ENCODE assay signal across 15 cellular contexts in the genomic region with DNA sequence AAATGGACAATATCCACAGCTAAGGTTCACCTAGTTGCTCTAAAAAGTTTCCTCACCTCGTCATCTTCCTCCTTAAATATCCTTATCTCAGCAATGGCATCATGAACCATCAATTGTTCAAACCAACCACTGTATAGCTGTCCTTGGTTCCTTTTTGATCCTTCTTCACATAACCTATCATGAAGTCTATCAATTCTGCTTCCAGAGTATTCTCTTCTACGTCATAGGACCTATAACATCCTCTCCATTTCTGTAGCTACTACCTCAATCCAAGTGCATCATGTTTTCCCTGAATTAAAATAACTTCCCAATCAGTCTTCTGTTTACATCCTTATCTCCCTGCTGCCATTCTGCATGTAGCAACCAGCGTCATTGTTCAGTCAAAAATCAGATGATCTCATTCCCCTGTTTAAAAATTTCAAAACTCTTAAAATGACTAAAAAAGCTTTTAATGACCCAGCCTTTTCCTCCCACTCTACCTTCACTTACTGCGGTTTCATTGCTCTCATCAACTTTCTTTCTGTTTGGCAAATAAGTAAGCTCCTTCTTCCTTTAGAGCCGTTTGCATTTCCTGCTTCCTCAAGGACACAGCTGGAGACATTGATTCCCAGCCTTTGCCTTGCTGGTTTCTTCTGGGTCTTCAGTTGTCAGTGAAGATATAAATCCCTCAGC.
DNase-seq lines count a peak whose midpoint lies in the region; ATAC-seq, FAIRE-seq and TF ChIP-seq lines count a peak whose summit lies in the region.
"Had no signal": no experiment of that assay in that cellular context is flagged by ENCODE, and none has a peak within 500 bp of the region (broad histone marks: within the 10 kb centered on the region; RNA-seq: fewer than 3 reads in every experiment).

No MANE protein-coding gene starts in this region.

- no peaks in the 10 kb centered on the region for H3K36me3 Mint-ChIP-seq in natural killer cell treated with Interleukin-12 subunit alpha and Interleukin-12 subunit beta and Interleukin-15 and Interleukin-18, amount 100 ng/mL, for 72 hours
- H3K36me3 Mint-ChIP-seq: stimulated activated naive B cell treated with anti-CD40 and anti-IgM and Interleukin-4, amounts not matched to agents 10 μg/mL and 1 μg/mL and 100 μg/mL, for 72 hours had no signal

- no peaks in the 10 kb centered on the region for H3F3A ChIP-seq in MM.1S (ENCODE audit: insufficient read depth, low read length)

- H3K36me3 ChIP-seq in MM.1S (replicated peaks; ENCODE audit: insufficient read depth, low read length) (no peaks in the 10 kb centered on the region), iPS DF 6.9 (ENCODE audit: control insufficient read depth, insufficient read depth, low read length) (no peaks in the 10 kb centered on the region), pancreas (no peaks in the 10 kb centered on the region)

- H3K4me3 ChIP-seq in MM.1S (ENCODE audit: low read length), result no peak overlapping the region
- no peak overlapping the region for H3K4me3 ChIP-seq in iPS DF 6.9 (ENCODE audit: low read length)
- H3K4me3 ChIP-seq in pancreas, result no peak overlapping the region
- H3K4me3 ChIP-seq: coronary artery had no signal

- FAIRE-seq in pancreas (lab: Jason Lieb, UNC), result no peak

- H3K9me2 ChIP-seq in MM.1S (replicated peaks; ENCODE audit: insufficient read depth, low read length), result no peaks in the 10 kb centered on the region

- H3K27ac ChIP-seq in MM.1S (ENCODE audit: low read length), result peak overlapping the region; percentile 33; the same call in 1 of the 2 replicates
- no peak overlapping the region for H3K27ac ChIP-seq in iPS DF 6.9 (ENCODE audit: low read length)
- H3K27ac ChIP-seq in pancreas, result no peak overlapping the region
- H3K27ac ChIP-seq: coronary artery had no signal

- TF ChIP-seq CTCF in MM.1S (IDR thresholded peaks at IDR 0.05; ENCODE audit: low read length), result no peak
- no peak for TF ChIP-seq CTCF in pancreas (IDR thresholded peaks at IDR 0.05)

- H3K9me3 ChIP-seq in MM.1S (replicated peaks; ENCODE audit: insufficient read depth, low read length) (no peaks in the 10 kb centered on the region), iPS DF 6.9 (ENCODE audit: control insufficient read depth, insufficient read depth, low read length) (no peaks in the 10 kb centered on the region), pancreas (no peaks in the 10 kb centered on the region)

- H3K9me3 Mint-ChIP-seq in natural killer cell treated with Interleukin-12 subunit alpha and Interleukin-12 subunit beta and Interleukin-15 and Interleukin-18, amount 100 ng/mL, for 72 hours, result no peaks in the 10 kb centered on the region
- H3K9me3 Mint-ChIP-seq: stimulated activated naive B cell treated with anti-CD40 and anti-IgM and Interleukin-4, amounts not matched to agents 10 μg/mL and 1 μg/mL and 100 μg/mL, for 72 hours had no signal

- H3K4me2 ChIP-seq in MM.1S (ENCODE audit: low read depth, low read length), result peak overlapping the region; percentile 27; the same call in 1 of the 2 replicates

- H3K4me3 Mint-ChIP-seq in natural killer cell treated with Interleukin-12 subunit alpha and Interleukin-12 subunit beta and Interleukin-15 and Interleukin-18, amount 100 ng/mL, for 72 hours, result no peak overlapping the region
- H3K4me3 Mint-ChIP-seq: stimulated activated naive B cell treated with anti-CD40 and anti-IgM and Interleukin-4, amounts not matched to agents 10 μg/mL and 1 μg/mL and 100 μg/mL, for 72 hours had no signal

- intact Hi-C loops in pancreas (cut with DNase I), result no loop called here

- no peaks in the 10 kb centered on the region for H3K27me3 Mint-ChIP-seq in natural killer cell treated with Interleukin-12 subunit alpha and Interleukin-12 subunit beta and Interleukin-15 and Interleukin-18, amount 100 ng/mL, for 72 hours
- H3K27me3 Mint-ChIP-seq: stimulated activated naive B cell treated with anti-CD40 and anti-IgM and Interleukin-4, amounts not matched to agents 10 μg/mL and 1 μg/mL and 100 μg/mL, for 72 hours had no signal

- H3K4me1 ChIP-seq in MM.1S (ENCODE audit: low read length) (peaks cover 39% of the 10 kb centered on the region), iPS DF 6.9 (ENCODE audit: control insufficient read depth, insufficient read depth, low read length) (no peaks in the 10 kb centered on the region), pancreas (no peaks in the 10 kb centered on the region)

- no CpG with 5 or more reads among the region's 5 CpGs for WGBS in iPS DF 6.9 (ENCODE audit: insufficient coverage, insufficient read length)
- 25 to 27% methylated on average over 5 of the region's 5 CpGs for WGBS in pancreas, 2 donors

- no peaks in the 10 kb centered on the region for H3K27me3 ChIP-seq in MM.1S (replicated peaks; ENCODE audit: insufficient read depth, low read length)
- H3K27me3 ChIP-seq in iPS DF 6.9 (ENCODE audit: control insufficient read depth, insufficient read depth, low read length), result no peaks in the 10 kb centered on the region
- H3K27me3 ChIP-seq in pancreas, result no peaks in the 10 kb centered on the region

- H4K20me1 ChIP-seq in MM.1S (ENCODE audit: insufficient read depth, low read length), result no peaks in the 10 kb centered on the region

- DNase-seq in MM.1S, result no peak
- DNase-seq in iPS DF 6.9 (ENCODE audit: low read depth, low spot score), result peak; percentile 18
- DNase-seq in NCI-H1092 treated with DMSO at 0.1 percent for 48 hours (lab: John Stamatoyannopoulos, UW), result no peak
- DNase-seq in pancreas, result no peak
- DNase-seq in natural killer cell treated with Interleukin-12 subunit alpha and Interleukin-12 subunit beta and Interleukin-15 and Interleukin-18, amount 100 ng/mL, for 72 hours (ENCODE audit: low spot score), result no peak
- DNase-seq: activated T-cell treated with anti-CD3 and anti-CD28 coated beads, Interleukin-2, amount 50 U/mL, for 1 hour; stimulated activated CD4-positive, alpha-beta T cell treated with anti-CD3 and anti-CD28 coated beads, Interleukin-4, amount 100 ng/mL, for 24 hours; stimulated activated naive B cell treated with anti-CD40 and anti-IgM and Interleukin-4, amounts not matched to agents 10 μg/mL and 1 μg/mL and 100 μg/mL, for 72 hours; SW 1271 had no signal

- H3K79me2 ChIP-seq in MM.1S (ENCODE audit: low read length), result no peaks in the 10 kb centered on the region

- no peaks in the 10 kb centered on the region for H3K4me1 Mint-ChIP-seq in natural killer cell treated with Interleukin-12 subunit alpha and Interleukin-12 subunit beta and Interleukin-15 and Interleukin-18, amount 100 ng/mL, for 72 hours (ENCODE audit: low read depth in 2 of 2)
- H3K4me1 Mint-ChIP-seq: stimulated activated naive B cell treated with anti-CD40 and anti-IgM and Interleukin-4, amounts not matched to agents 10 μg/mL and 1 μg/mL and 100 μg/mL, for 72 hours had no signal

- no peak overlapping the region for H3K27ac Mint-ChIP-seq in natural killer cell treated with Interleukin-12 subunit alpha and Interleukin-12 subunit beta and Interleukin-15 and Interleukin-18, amount 100 ng/mL, for 72 hours
- H3K27ac Mint-ChIP-seq: stimulated activated naive B cell treated with anti-CD40 and anti-IgM and Interleukin-4, amounts not matched to agents 10 μg/mL and 1 μg/mL and 100 μg/mL, for 72 hours had no signal

- H2AFZ ChIP-seq in MM.1S (ENCODE audit: low read length), result no peak overlapping the region

- H3K9ac ChIP-seq in MM.1S (ENCODE audit: low read length), result no peak overlapping the region

- ATAC-seq in GM18511 (IDR thresholded peaks at IDR 0.05; ENCODE audit: unreplicated experiment), result peak; percentile 53
- ATAC-seq in HG02759 (IDR thresholded peaks at IDR 0.05; ENCODE audit: unreplicated experiment), result peak; percentile 52
- no peak for ATAC-seq in HG02610 (IDR thresholded peaks at IDR 0.05; ENCODE audit: unreplicated experiment)
- no peak for ATAC-seq in pancreas
- no peak for ATAC-seq in natural killer cell treated with Interleukin-12 subunit alpha and Interleukin-12 subunit beta and Interleukin-15 and Interleukin-18, amount 100 ng/mL, for 72 hours
- ATAC-seq: activated CD4-positive, CD25-positive, alpha-beta regulatory T cell treated with anti-CD3 and anti-CD28 coated beads, Interleukin-2, amount 50 U/mL, for 24 hours; Panc1; stimulated activated naive B cell treated with anti-CD40 and anti-IgM and Interleukin-4, amounts not matched to agents 10 μg/mL and 1 μg/mL and 100 μg/mL, for 72 hours had no signal

Comparison
In these comparisons a context has a peak if more than half of its experiments do, and no peak if none do; other contexts are left out.
1. ATAC-seq: peak in GM18511 (single experiment) and HG02759 (single experiment); none in HG02610 (single experiment), pancreas (0 of 4) and natural killer cell treated with Interleukin-12 subunit alpha and Interleukin-12 subunit beta and Interleukin-15 and Interleukin-18, amount 100 ng/mL, for 72 hours (0 of 2).